Comparison of ENCODE assay signal across 1 cellular context in the genomic region with DNA sequence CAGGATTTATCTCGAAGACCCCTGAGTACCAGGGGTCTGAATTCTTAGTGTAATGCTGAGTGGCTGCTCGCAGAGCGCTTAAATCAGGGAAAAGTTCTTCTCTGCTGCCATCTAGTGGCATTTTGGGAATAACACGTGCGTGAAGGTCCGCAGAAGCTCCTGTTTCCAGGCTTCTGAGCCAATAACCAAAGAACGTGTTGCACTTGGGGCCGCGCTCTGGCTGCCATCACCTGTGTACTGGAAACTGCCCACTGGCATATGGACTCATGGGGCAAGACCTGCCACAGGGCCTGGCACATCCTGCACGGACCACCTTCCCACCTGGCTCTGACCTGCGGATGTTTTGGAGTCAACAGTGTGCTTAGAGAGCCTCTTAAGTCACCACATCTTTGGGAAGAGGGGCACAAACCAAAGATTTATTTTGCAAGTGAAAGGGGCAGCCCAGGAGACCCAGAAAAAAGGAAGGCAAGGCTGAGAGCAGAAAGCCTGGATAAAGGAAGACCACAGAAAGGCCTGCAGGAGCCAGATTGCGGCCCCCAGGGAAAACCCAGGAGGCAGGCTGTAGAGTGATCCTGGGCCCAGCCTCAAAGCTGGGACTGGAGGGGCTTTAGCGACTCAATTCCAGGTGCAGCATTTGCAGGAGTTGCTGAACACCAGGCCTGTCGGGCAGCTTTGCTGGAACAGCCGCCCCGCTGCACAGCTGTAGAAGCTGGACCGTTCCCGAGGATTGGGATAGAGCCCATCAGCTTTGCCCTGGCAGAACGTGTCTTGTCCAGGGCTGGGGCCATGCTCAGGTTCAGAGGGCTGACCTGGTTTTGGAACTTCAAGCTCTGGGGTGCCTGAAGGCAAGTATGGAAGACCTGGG.
A peak's percentile ranks its signal among the peaks of the same experiment; 100 is the strongest.
TF ChIP-seq lines count a peak whose summit lies in the region.

No MANE protein-coding gene starts in this region.

TF ChIP-seq in H1, 55 proteins besides CTCF, POLR2A, EP300 and RAD21:
- TF ChIP-seq CREB1 (IDR thresholded peaks at IDR 0.05), result 0 out of 2 replicates have a peak, but pooled peaks have one; percentile 25
- no peak for TF ChIP-seq JUND (IDR thresholded peaks at IDR 0.05; ENCODE audit: low read length)
- no peak for TF ChIP-seq PHF8 (conservative IDR thresholded peaks at IDR 0.05; ENCODE audit: low read depth, low read length)
- TF ChIP-seq SP1 (IDR thresholded peaks at IDR 0.05; ENCODE audit: low read depth, low read length), result no peak
- TF ChIP-seq ASH2L (IDR thresholded peaks at IDR 0.05; ENCODE audit: low read length), result peak; percentile 62
- TF ChIP-seq, protein P1, sequence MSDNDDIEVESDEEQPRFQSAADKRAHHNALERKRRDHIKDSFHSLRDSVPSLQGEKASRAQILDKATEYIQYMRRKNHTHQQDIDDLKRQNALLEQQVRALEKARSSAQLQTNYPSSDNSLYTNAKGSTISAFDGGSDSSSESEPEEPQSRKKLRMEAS (IDR thresholded peaks at IDR 0.05), result peak; percentile 84
- TF ChIP-seq, protein P2, sequence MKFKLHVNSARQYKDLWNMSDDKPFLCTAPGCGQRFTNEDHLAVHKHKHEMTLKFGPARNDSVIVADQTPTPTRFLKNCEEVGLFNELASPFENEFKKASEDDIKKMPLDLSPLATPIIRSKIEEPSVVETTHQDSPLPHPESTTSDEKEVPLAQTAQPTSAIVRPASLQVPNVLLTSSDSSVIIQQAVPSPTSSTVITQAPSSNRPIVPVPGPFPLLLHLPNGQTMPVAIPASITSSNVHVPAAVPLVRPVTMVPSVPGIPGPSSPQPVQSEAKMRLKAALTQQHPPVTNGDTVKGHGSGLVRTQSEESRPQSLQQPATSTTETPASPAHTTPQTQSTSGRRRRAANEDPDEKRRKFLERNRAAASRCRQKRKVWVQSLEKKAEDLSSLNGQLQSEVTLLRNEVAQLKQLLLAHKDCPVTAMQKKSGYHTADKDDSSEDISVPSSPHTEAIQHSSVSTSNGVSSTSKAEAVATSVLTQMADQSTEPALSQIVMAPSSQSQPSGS (IDR thresholded peaks at IDR 0.05; ENCODE audit: low read length), result 0 out of 2 replicates have a peak, but pooled peaks have one; percentile 22
- TF ChIP-seq CEBPB (IDR thresholded peaks at IDR 0.05; ENCODE audit: low read depth, low read length), result no peak
- 0 out of 2 replicates have a peak, but pooled peaks have one; percentile 32 for TF ChIP-seq YY1 (IDR thresholded peaks at IDR 0.05; ENCODE audit: low read depth, low read length)
- no peak for TF ChIP-seq FOSL1 (IDR thresholded peaks at IDR 0.05; ENCODE audit: insufficient read depth, low read depth, low read length)
- no peak for TF ChIP-seq SAP30 (IDR thresholded peaks at IDR 0.05; ENCODE audit: insufficient read depth, insufficient replicate concordance, low read length)
- no peak for TF ChIP-seq KDM5A (IDR thresholded peaks at IDR 0.05; ENCODE audit: low read length)
